8 cellular contexts compared by ENCODE assay signal in genomic region chr6:27650620-27651370, GRCh38.
A peak's percentile ranks its signal among the peaks of the same experiment; 100 is the strongest.
DNase-seq lines count a peak whose midpoint lies in the region; ATAC-seq, FAIRE-seq and TF ChIP-seq lines count a peak whose summit lies in the region.

No MANE protein-coding gene starts in this region.

- no peaks in the 10 kb centered on the region for H3K4me1 ChIP-seq in liver (ENCODE audit: control insufficient read depth in 4 of 4, insufficient read depth in 4 of 4, low read length in 3 of 4)

- 8% methylated on average over 17 of the region's 17 CpGs for WGBS in liver
- 7 to 21% methylated on average over 17 of the region's 17 CpGs for WGBS in lower leg skin, 2 donors

- intact Hi-C loops in lower leg skin (cut with DNase I; ENCODE audit: low total_unique reads) = no loop called here

- TF ChIP-seq CTCF in liver (IDR thresholded peaks at IDR 0.05; ENCODE audit: low read depth, low read length, missing input control) (no peak), lower leg skin (IDR thresholded peaks at IDR 0.05) (no peak)

- peak; percentile 88 for FAIRE-seq in GM12891 (lab: Jason Lieb, UNC)

- no peaks in the 10 kb centered on the region for H3K9me3 Mint-ChIP-seq in activated naive CD4-positive, alpha-beta T cell treated with anti-CD3 and anti-CD28 coated beads, Interleukin-2, amount 50 U/mL, for 72 hours

- peak; percentile 85 for DNase-seq in A172 (ENCODE audit: low spot score)
- no peak for DNase-seq in GM12891 (ENCODE audit: insufficient read length, low spot score)
- DNase-seq in NCI-H2227 treated with DMSO at 0.1 percent for 48 hours (lab: John Stamatoyannopoulos, UW) = peak; percentile 75
- DNase-seq in activated naive CD4-positive, alpha-beta T cell treated with anti-CD3 and anti-CD28 coated beads, Interleukin-2, amount 50 U/mL, for 72 hours (ENCODE audit: low spot score in 2 of 2) = peak in 1 of 2 donors; percentile 59
- no peak for DNase-seq in dedifferentiated amniotic fluid mesenchymal stem cell (ENCODE audit: extremely low spot score)
- no peak for DNase-seq in lower leg skin (ENCODE audit: low spot score in 2 of 2)

- H3K36me3 ChIP-seq in liver (ENCODE audit: control insufficient read depth in 4 of 4, insufficient read depth in 3 of 4, low read depth in 1 of 4, low read length in 3 of 4) = no peaks in the 10 kb centered on the region

- H3K27ac Mint-ChIP-seq in activated naive CD4-positive, alpha-beta T cell treated with anti-CD3 and anti-CD28 coated beads, Interleukin-2, amount 50 U/mL, for 72 hours = peak overlapping the region in 1 of 2 donors; percentile 82

- no peak overlapping the region for H3K9ac ChIP-seq in liver (ENCODE audit: low read depth in 1 of 2, low read length in 2 of 2)

- TF ChIP-seq POLR2A in GM12891 (IDR thresholded peaks at IDR 0.05; ENCODE audit: low read depth, low read length) = no peak
- TF ChIP-seq POLR2A in lower leg skin (IDR thresholded peaks at IDR 0.05) = no peak

- H3K36me3 Mint-ChIP-seq in activated naive CD4-positive, alpha-beta T cell treated with anti-CD3 and anti-CD28 coated beads, Interleukin-2, amount 50 U/mL, for 72 hours = peaks cover 0 to 5% of the 10 kb centered on the region in 2 donors

- H3K9me3 ChIP-seq in liver (ENCODE audit: control insufficient read depth in 4 of 4, low read length in 3 of 4) = peaks cover 0 to 7% (median 2%) of the 10 kb centered on the region in 4 donors

- TF ChIP-seq RAD21 in liver (IDR thresholded peaks at IDR 0.05) = no peak

- peaks cover 0 to 5% (median 3%) of the 10 kb centered on the region in 4 donors for H3K27me3 ChIP-seq in liver (ENCODE audit: control insufficient read depth in 4 of 4, insufficient read depth in 4 of 4, low read length in 3 of 4)

- H3K4me3 ChIP-seq in liver (ENCODE audit: low read depth in 1 of 3, low read length in 3 of 3) = no peak overlapping the region
- H3K4me3 ChIP-seq in lower leg skin (ENCODE audit: low read depth, poor library complexity, severe bottlenecking) = no peak overlapping the region

- no peak overlapping the region for H3K27ac ChIP-seq in liver (ENCODE audit: low read depth in 1 of 2, low read length in 2 of 2)

- ATAC-seq in activated naive CD4-positive, alpha-beta T cell treated with anti-CD3 and anti-CD28 coated beads, Interleukin-2, amount 50 U/mL, for 72 hours = peak; percentile 57 to 83
- no peak for ATAC-seq in HG03039 (IDR thresholded peaks at IDR 0.05; ENCODE audit: unreplicated experiment)

TF ChIP-seq in GM12891, 5 proteins besides CTCF, POLR2A, EP300 and RAD21:
- TF ChIP-seq SPI1 (IDR thresholded peaks at IDR 0.05; ENCODE audit: low read depth, low read length) (no peak), POLR2AphosphoS5 (IDR thresholded peaks at IDR 0.05; ENCODE audit: low read depth, low read length) (no peak), POU2F2 (IDR thresholded peaks at IDR 0.05; ENCODE audit: low read depth, low read length) (no peak), PAX5 (IDR thresholded peaks at IDR 0.05; ENCODE audit: insufficient read depth, low read length, severe bottlenecking) (no peak), TAF1 (IDR thresholded peaks at IDR 0.05; ENCODE audit: low read depth, low read length) (no peak)

TF ChIP-seq in liver, 16 proteins besides CTCF, POLR2A, EP300 and RAD21:
- peak; percentile 34 for TF ChIP-seq ATF3 (IDR thresholded peaks at IDR 0.05)
- no peak for TF ChIP-seq HNF4G (IDR thresholded peaks at IDR 0.05)
- no peak for TF ChIP-seq MAX (IDR thresholded peaks at IDR 0.05)

Comparison
In these comparisons a context has a peak if more than half of its experiments do, and no peak if none do; other contexts are left out.
1. DNase-seq: peak in A172 (single experiment) and NCI-H2227 treated with DMSO at 0.1 percent for 48 hours (single experiment); none in GM12891 (single experiment), dedifferentiated amniotic fluid mesenchymal stem cell (single experiment) and lower leg skin (0 of 2).